ENCODE assay signal across 17 cellular contexts in the genomic region with DNA sequence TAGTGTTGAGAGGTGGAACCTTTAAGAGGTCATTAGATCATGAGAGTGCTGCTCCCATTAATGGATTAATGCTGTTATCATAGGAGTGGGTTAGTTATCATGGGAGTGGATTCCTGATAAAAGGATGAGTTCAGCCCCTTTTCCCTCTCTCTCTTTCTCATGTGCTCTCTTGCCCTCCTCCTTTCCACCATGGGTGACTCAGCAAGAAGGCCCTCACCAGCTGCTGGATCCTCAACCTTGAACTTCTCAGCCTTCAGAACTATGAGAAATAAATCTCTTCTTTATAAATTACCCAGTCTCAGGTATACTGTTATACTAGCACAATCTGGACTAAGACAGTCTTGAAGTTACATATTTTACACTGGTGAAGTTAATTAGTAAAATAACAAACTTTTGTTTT.
"Had no signal": no experiment of that assay in that cellular context is flagged by ENCODE, and none has a peak within 500 bp of the region (broad histone marks: within the 10 kb centered on the region; RNA-seq: fewer than 3 reads in every experiment).

No MANE protein-coding gene starts in this region.

- DNase-seq: activated B cell treated with CpG ODN at 0.5 μM for 24 hours; activated CD4-positive, alpha-beta T cell treated with anti-CD3 and anti-CD28 coated beads for 48 hours; activated CD8-positive, alpha-beta memory T cell treated with anti-CD3 and anti-CD28 coated beads, Interleukin-2, amount 50 U/mL, for 4 hours; activated CD8-positive, alpha-beta T cell treated with anti-CD3 and anti-CD28 coated beads, Interleukin-2, amount 10 ng/mL, durations not matched to agents 7 days and 5 days; activated gamma-delta T cell; activated T-cell treated with anti-CD3 and anti-CD28 coated beads, Interleukin-2, amount 50 U/mL, for 72 hours; aorta; dermis blood vessel endothelial cell; endodermal cell; left cardiac atrium; naive B cell; stimulated activated CD4-positive, alpha-beta T cell treated with anti-CD3 and anti-CD28 coated beads, Interleukin-2, amount 100 ng/mL, for 48 hours; SW 1271; thyroid gland had no signal

- H3K4me3 ChIP-seq: thyroid gland had no signal

- H3K4me3 Mint-ChIP-seq: activated B cell treated with CpG ODN at 0.5 μM for 24 hours; activated CD8-positive, alpha-beta T cell treated with anti-CD3 and anti-CD28 coated beads, Interleukin-2, amount 10 ng/mL, durations not matched to agents 7 days and 5 days; activated naive CD8-positive, alpha-beta T cell; activated T-cell treated with anti-CD3 and anti-CD28 coated beads, Interleukin-2, amount 50 U/mL, for 72 hours; endodermal cell; naive B cell; stimulated activated memory B cell treated with anti-CD40 and anti-IgM and Interleukin-4, amounts not matched to agents 10 μg/mL and 1 μg/mL and 100 μg/mL, for 72 hours had no signal

- H3K27me3 ChIP-seq: thyroid gland had no signal

- H3K27ac Mint-ChIP-seq: activated B cell treated with CpG ODN at 0.5 μM for 24 hours; activated CD8-positive, alpha-beta T cell treated with anti-CD3 and anti-CD28 coated beads, Interleukin-2, amount 10 ng/mL, durations not matched to agents 7 days and 5 days; activated naive CD8-positive, alpha-beta T cell; activated T-cell treated with anti-CD3 and anti-CD28 coated beads, Interleukin-2, amount 50 U/mL, for 72 hours; endodermal cell; naive B cell; stimulated activated memory B cell treated with anti-CD40 and anti-IgM and Interleukin-4, amounts not matched to agents 10 μg/mL and 1 μg/mL and 100 μg/mL, for 72 hours had no signal

- H3K4me1 Mint-ChIP-seq: activated B cell treated with CpG ODN at 0.5 μM for 24 hours; endodermal cell; naive B cell; stimulated activated memory B cell treated with anti-CD40 and anti-IgM and Interleukin-4, amounts not matched to agents 10 μg/mL and 1 μg/mL and 100 μg/mL, for 72 hours had no signal

- H3K27ac ChIP-seq: parathyroid adenoma, thyroid gland had no signal

- H3K36me3 Mint-ChIP-seq: activated naive CD8-positive, alpha-beta T cell; naive B cell; stimulated activated memory B cell treated with anti-CD40 and anti-IgM and Interleukin-4, amounts not matched to agents 10 μg/mL and 1 μg/mL and 100 μg/mL, for 72 hours had no signal

- H3K27me3 Mint-ChIP-seq: activated B cell treated with CpG ODN at 0.5 μM for 24 hours; activated naive CD8-positive, alpha-beta T cell; stimulated activated memory B cell treated with anti-CD40 and anti-IgM and Interleukin-4, amounts not matched to agents 10 μg/mL and 1 μg/mL and 100 μg/mL, for 72 hours had no signal

- ATAC-seq: activated CD8-positive, alpha-beta T cell treated with anti-CD3 and anti-CD28 coated beads, Interleukin-2, amount 10 ng/mL, durations not matched to agents 7 days and 5 days; activated T-cell treated with anti-CD3 and anti-CD28 coated beads, Interleukin-2, amount 50 U/mL, for 72 hours; left cardiac atrium; stimulated activated memory B cell treated with anti-CD40 and anti-IgM and Interleukin-4, amounts not matched to agents 10 μg/mL and 1 μg/mL and 100 μg/mL, for 72 hours had no signal

- H3K36me3 ChIP-seq: thyroid gland had no signal

- H3K9me3 Mint-ChIP-seq: activated B cell treated with CpG ODN at 0.5 μM for 24 hours; activated T-cell treated with anti-CD3 and anti-CD28 coated beads, Interleukin-2, amount 50 U/mL, for 72 hours; stimulated activated memory B cell treated with anti-CD40 and anti-IgM and Interleukin-4, amounts not matched to agents 10 μg/mL and 1 μg/mL and 100 μg/mL, for 72 hours had no signal
